13 cellular contexts compared by ENCODE assay signal in genomic region chr7:127776776-127777390, GRCh38.
DNase-seq lines count a peak whose midpoint lies in the region; ATAC-seq and TF ChIP-seq lines count a peak whose summit lies in the region.
"Had no signal": no experiment of that assay in that cellular context is flagged by ENCODE, and none has a peak within 500 bp of the region (broad histone marks: within the 10 kb centered on the region; RNA-seq: fewer than 3 reads in every experiment).

No MANE protein-coding gene starts in this region.

- no peak for TF ChIP-seq CTCF in fibroblast of pulmonary artery (IDR thresholded peaks at IDR 0.05; ENCODE audit: low read length, missing control alignments)
- TF ChIP-seq CTCF in retinal pigment epithelial cell (conservative IDR thresholded peaks at IDR 0.05; ENCODE audit: low read depth, low read length), result no peak
- TF ChIP-seq CTCF in GM13977 (IDR thresholded peaks at IDR 0.05; ENCODE audit: extremely low read depth, insufficient read depth, missing control alignments), result no peak
- TF ChIP-seq CTCF in psoas muscle (IDR thresholded peaks at IDR 0.05), result no peak

- ATAC-seq in HG02763 (IDR thresholded peaks at IDR 0.05; ENCODE audit: unreplicated experiment) (no peak), HG03025 (IDR thresholded peaks at IDR 0.05; ENCODE audit: low FRiP score, unreplicated experiment) (no peak), psoas muscle (no peak)

- no peaks in the 10 kb centered on the region for H3K27me3 ChIP-seq in psoas muscle (ENCODE audit: insufficient read depth in 3 of 3, low read length in 2 of 3)
- H3K27me3 ChIP-seq: hepatocyte, MG63 had no signal

- WGBS in psoas muscle, 3 donors, result 92 to 97% (median 95%) methylated on average over 1 of the region's 1 CpG

- DNase-seq in ELR (ENCODE audit: low read depth), result peak; percentile 85
- DNase-seq in SK-MEL-5 (ENCODE audit: low read depth, low spot score), result peak; percentile 60
- DNase-seq in fibroblast of pulmonary artery (ENCODE audit: low read depth), result peak; percentile 67
- peak; percentile 32 for DNase-seq in retinal pigment epithelial cell (ENCODE audit: low read depth)
- DNase-seq in GM13977 (ENCODE audit: low spot score), result no peak
- no peak for DNase-seq in psoas muscle
- DNase-seq: activated naive CD4-positive, alpha-beta T cell treated with anti-CD3 and anti-CD28 coated beads, Interleukin-2, amount 50 U/mL, for 16 hours; COR-L47; MG63 had no signal

- intact Hi-C loops in psoas muscle (cut with DNase I), result no loop called here

- H3K4me3 ChIP-seq in fibroblast of pulmonary artery (replicated peaks; ENCODE audit: low read depth, low read length), result no peak overlapping the region
- no peak overlapping the region for H3K4me3 ChIP-seq in retinal pigment epithelial cell (ENCODE audit: low read length)
- no peak overlapping the region for H3K4me3 ChIP-seq in psoas muscle
- H3K4me3 ChIP-seq: hepatocyte, MG63, PC-9 had no signal

- peaks cover 2% of the 10 kb centered on the region for H3K4me1 ChIP-seq in psoas muscle

- H3K27ac ChIP-seq in psoas muscle, result no peak overlapping the region
- H3K27ac ChIP-seq: hepatocyte, PC-9 had no signal

- in situ Hi-C loops in SK-MEL-5 (cut with HindIII; ENCODE audit: low pct_unique_long_range_greater_than_20kb, low sequenced_read_pairs) (no loop called here), GM13977 (cut with MboI; ENCODE audit: low pct_unique_long_range_greater_than_20kb, low sequenced_read_pairs, unreplicated experiment) (no loop called here)

- no peaks in the 10 kb centered on the region for H3K36me3 ChIP-seq in psoas muscle (ENCODE audit: insufficient read depth in 1 of 2, low read depth in 1 of 2)
- H3K36me3 ChIP-seq: MG63 had no signal

- H3K9me3 ChIP-seq in psoas muscle, result no peaks in the 10 kb centered on the region
- H3K9me3 ChIP-seq: MG63 had no signal

Comparison
In these comparisons a context has a peak if more than half of its experiments do, and no peak if none do; other contexts are left out.
1. DNase-seq: peak in ELR (single experiment), SK-MEL-5 (single experiment), fibroblast of pulmonary artery (single experiment) and retinal pigment epithelial cell (single experiment); none in GM13977 (single experiment) and psoas muscle (0 of 2).